Comparison of ENCODE assay signal across 14 cellular contexts in genomic region chr20:41747226-41747625, GRCh38.
A peak's percentile ranks its signal among the peaks of the same experiment; 100 is the strongest.
DNase-seq lines count a peak whose midpoint lies in the region; ATAC-seq and TF ChIP-seq lines count a peak whose summit lies in the region.
"Had no signal": no experiment of that assay in that cellular context is flagged by ENCODE, and none has a peak within 500 bp of the region (broad histone marks: within the 10 kb centered on the region; RNA-seq: fewer than 3 reads in every experiment).

No MANE protein-coding gene starts in this region.

- no peaks in the 10 kb centered on the region for H3K4me1 Mint-ChIP-seq in neural progenitor cell
- no peaks in the 10 kb centered on the region for H3K4me1 Mint-ChIP-seq in naive thymus-derived CD8-positive, alpha-beta T cell
- H3K4me1 Mint-ChIP-seq: CD4-positive, alpha-beta memory T cell had no signal

- ATAC-seq in naive thymus-derived CD8-positive, alpha-beta T cell, result no peak

- no peaks in the 10 kb centered on the region for H3F3A ChIP-seq in neural progenitor cell (ENCODE audit: low read depth)

- H3K9me3 ChIP-seq in esophagus muscularis mucosa (no peaks in the 10 kb centered on the region), neural progenitor cell (ENCODE audit: low read depth) (no peaks in the 10 kb centered on the region), parathyroid adenoma (ENCODE audit: control insufficient read depth, low read length) (no peaks in the 10 kb centered on the region)
- H3K9me3 ChIP-seq: A549 had no signal

- TF ChIP-seq EP300 in esophagus muscularis mucosa (IDR thresholded peaks at IDR 0.05), result no peak

- H3K27me3 Mint-ChIP-seq in neural progenitor cell (ENCODE audit: insufficient read depth, low read depth), result peaks cover 5% of the 10 kb centered on the region
- peaks cover 4 to 47% (median 20%) of the 10 kb centered on the region in 5 donors for H3K27me3 Mint-ChIP-seq in naive thymus-derived CD8-positive, alpha-beta T cell

- no peak for TF ChIP-seq CTCF in esophagus muscularis mucosa (IDR thresholded peaks at IDR 0.05)
- TF ChIP-seq CTCF in neural progenitor cell (IDR thresholded peaks at IDR 0.05), result no peak
- no peak for TF ChIP-seq CTCF in parathyroid adenoma (IDR thresholded peaks at IDR 0.05)

- no peak for TF ChIP-seq POLR2A in esophagus muscularis mucosa (IDR thresholded peaks at IDR 0.05; ENCODE audit: low read depth)

- no peak overlapping the region for H3K4me2 ChIP-seq in neural progenitor cell
- H3K4me2 ChIP-seq in parathyroid adenoma (ENCODE audit: low read length), result no peak overlapping the region
- H3K4me2 ChIP-seq: A549 had no signal

- DNase-seq in esophagus muscularis mucosa (ENCODE audit: extremely low spot score) (peak; percentile 70), neural progenitor cell (ENCODE audit: low spot score) (no peak), kidney glomerular epithelial cell (lab: John Stamatoyannopoulos, UW) (no peak), GOT3 (lab: John Stamatoyannopoulos, UW) (no peak)
- no peak for DNase-seq in naive thymus-derived CD8-positive, alpha-beta T cell
- DNase-seq: 8988T; C1 segment of cervical spinal cord; Calu3; CD4-positive, alpha-beta memory T cell; DMS79 treated with DMSO at 0.1 percent for 48 hours; GF-D8; HCEC 1CT had no signal

- H3K9ac ChIP-seq in neural progenitor cell (no peak overlapping the region), parathyroid adenoma (no peak overlapping the region)

- no peak overlapping the region for H3K27ac ChIP-seq in esophagus muscularis mucosa (replicated peaks in 1 of 4)
- H3K27ac ChIP-seq in neural progenitor cell, result no peak overlapping the region
- H3K27ac ChIP-seq in parathyroid adenoma, result peak overlapping the region; percentile 87
- H3K27ac ChIP-seq: A549 had no signal

- H3K9me3 Mint-ChIP-seq in neural progenitor cell, result peaks cover 17% of the 10 kb centered on the region
- H3K9me3 Mint-ChIP-seq in naive thymus-derived CD8-positive, alpha-beta T cell, result peaks cover 0 to 16% (median 0%) of the 10 kb centered on the region in 9 donors

- no peaks in the 10 kb centered on the region for H4K20me1 ChIP-seq in neural progenitor cell (ENCODE audit: low read depth)

- no peaks in the 10 kb centered on the region for H3K79me2 ChIP-seq in neural progenitor cell (ENCODE audit: low read depth)
- H3K79me2 ChIP-seq in parathyroid adenoma, result no peaks in the 10 kb centered on the region

- POLR2A ChIA-PET in naive thymus-derived CD8-positive, alpha-beta T cell (lab: Charles Lee), result no interaction called here

- H3K4me1 ChIP-seq in esophagus muscularis mucosa (no peaks in the 10 kb centered on the region), neural progenitor cell (no peaks in the 10 kb centered on the region), parathyroid adenoma (peaks cover 30% of the 10 kb centered on the region)
- H3K4me1 ChIP-seq: A549 had no signal

- H2AFZ ChIP-seq in neural progenitor cell (replicated peaks) (no peak overlapping the region), parathyroid adenoma (peak overlapping the region; percentile 29)

- no peak overlapping the region for H3K4me3 ChIP-seq in esophagus muscularis mucosa
- H3K4me3 ChIP-seq in neural progenitor cell, result no peak overlapping the region
- no peak overlapping the region for H3K4me3 ChIP-seq in parathyroid adenoma (ENCODE audit: low read depth, low read length)
- H3K4me3 ChIP-seq: A549 had no signal

- H3K4me3 Mint-ChIP-seq in neural progenitor cell, result no peak overlapping the region
- H3K4me3 Mint-ChIP-seq in naive thymus-derived CD8-positive, alpha-beta T cell, result no peak overlapping the region
- H3K4me3 Mint-ChIP-seq: CD4-positive, alpha-beta memory T cell had no signal

- no peaks in the 10 kb centered on the region for H3K36me3 ChIP-seq in esophagus muscularis mucosa
- no peaks in the 10 kb centered on the region for H3K36me3 ChIP-seq in neural progenitor cell
- H3K36me3 ChIP-seq in parathyroid adenoma (ENCODE audit: control insufficient read depth, insufficient read depth, low read length), result no peaks in the 10 kb centered on the region

- peak overlapping the region; percentile 79 for H3K27ac Mint-ChIP-seq in neural progenitor cell
- no peak overlapping the region for H3K27ac Mint-ChIP-seq in naive thymus-derived CD8-positive, alpha-beta T cell
- H3K27ac Mint-ChIP-seq: CD4-positive, alpha-beta memory T cell had no signal

- no peaks in the 10 kb centered on the region for H3K36me3 Mint-ChIP-seq in neural progenitor cell
- peaks cover 0 to 4% (median 0%) of the 10 kb centered on the region in 3 donors for H3K36me3 Mint-ChIP-seq in naive thymus-derived CD8-positive, alpha-beta T cell
- H3K36me3 Mint-ChIP-seq: CD4-positive, alpha-beta memory T cell had no signal

- intact Hi-C loops in esophagus muscularis mucosa (cut with DNase I), result no loop called here

- H3K27me3 ChIP-seq in esophagus muscularis mucosa (peaks cover 0 to 24% (median 0%) of the 10 kb centered on the region in 4 donors), neural progenitor cell (no peaks in the 10 kb centered on the region), parathyroid adenoma (ENCODE audit: control insufficient read depth, insufficient read depth, low read length) (no peaks in the 10 kb centered on the region)
